Comparison of ENCODE assay signal across 16 cellular contexts in genomic region chr7:50309130-50309478, GRCh38. TPM values are rescaled to one million over a fixed set of nuclear protein-coding genes. Genes with fewer than 3 reads are reported as not detected.
A peak's percentile ranks its signal among the peaks of the same experiment; 100 is the strongest.
DNase-seq lines count a peak whose midpoint lies in the region; ATAC-seq, FAIRE-seq and TF ChIP-seq lines count a peak whose summit lies in the region.
"Had no signal": no experiment of that assay in that cellular context is flagged by ENCODE, and none has a peak within 500 bp of the region (broad histone marks: within the 10 kb centered on the region; RNA-seq: fewer than 3 reads in every experiment).

No MANE protein-coding gene starts in this region.

- H3K27me3 ChIP-seq in CD4-positive, alpha-beta T cell (ENCODE audit: control insufficient read depth, insufficient read depth, low read length), result no peaks in the 10 kb centered on the region

- H3K36me3 Mint-ChIP-seq in CD4-positive, alpha-beta T cell (ENCODE audit: low read depth), result peaks cover 87% of the 10 kb centered on the region
- no peaks in the 10 kb centered on the region for H3K36me3 Mint-ChIP-seq in activated T-helper 17 cell treated with anti-CD3 and anti-CD28 coated beads, Interleukin-2, amount 50 U/mL, for 72 hours (ENCODE audit: low read depth)
- no peaks in the 10 kb centered on the region for H3K36me3 Mint-ChIP-seq in natural killer cell

- H3K4me1 Mint-ChIP-seq in CD4-positive, alpha-beta T cell (ENCODE audit: low read depth), result peaks cover 69% of the 10 kb centered on the region
- H3K4me1 Mint-ChIP-seq in activated T-helper 17 cell treated with anti-CD3 and anti-CD28 coated beads, Interleukin-2, amount 50 U/mL, for 72 hours, result peaks cover 13% of the 10 kb centered on the region
- peaks cover 82 to 84% of the 10 kb centered on the region in 2 donors for H3K4me1 Mint-ChIP-seq in natural killer cell

- no peak overlapping the region for H3K27ac Mint-ChIP-seq in CD4-positive, alpha-beta T cell
- peak overlapping the region; percentile 93 for H3K27ac Mint-ChIP-seq in activated T-helper 17 cell treated with anti-CD3 and anti-CD28 coated beads, Interleukin-2, amount 50 U/mL, for 72 hours
- peak overlapping the region in 1 of 2 donors; percentile 98 for H3K27ac Mint-ChIP-seq in natural killer cell

- H3K9me3 ChIP-seq in CD4-positive, alpha-beta T cell (ENCODE audit: control insufficient read depth, low read length), result no peaks in the 10 kb centered on the region

- POLR2A ChIA-PET in CD4-positive, alpha-beta T cell (lab: Charles Lee), result interaction anchor here (0.7 to 32.3 kb wide), 9 partner anchors 11 to 240 kb away, joined by 3 to 2111 read pairs (median 157); no protein-coding TSS in a partner anchor

- CTCF ChIA-PET in CD4-positive, alpha-beta T cell (lab: Charles Lee), result interaction anchor here (0.9 to 8.4 kb wide), 4 partner anchors 10 to 104 kb away, joined by 3 to 70 read pairs (median 25); no protein-coding TSS in a partner anchor

- H3K27ac ChIP-seq in CD4-positive, alpha-beta T cell (ENCODE audit: low read depth, low read length), result peak overlapping the region; percentile 93
- H3K27ac ChIP-seq: C4-2B, WERI-Rb-1 had no signal

- no peak for TF ChIP-seq CTCF in CD4-positive, alpha-beta T cell (IDR thresholded peaks at IDR 0.05)
- no peak for TF ChIP-seq CTCF in natural killer cell (IDR thresholded peaks at IDR 0.05)

- FAIRE-seq in GM12891 (lab: Jason Lieb, UNC), result no peak
- FAIRE-seq: HepG2 had no signal

- peak overlapping the region; percentile 100 for H3K4me3 Mint-ChIP-seq in CD4-positive, alpha-beta T cell
- peak overlapping the region; percentile 98 for H3K4me3 Mint-ChIP-seq in activated T-helper 17 cell treated with anti-CD3 and anti-CD28 coated beads, Interleukin-2, amount 50 U/mL, for 72 hours
- peak overlapping the region; percentile 99 for H3K4me3 Mint-ChIP-seq in natural killer cell

- ATAC-seq in CD4-positive, alpha-beta T cell (ENCODE audit: poor library complexity), result no peak
- no peak for ATAC-seq in activated T-helper 17 cell treated with anti-CD3 and anti-CD28 coated beads, Interleukin-2, amount 50 U/mL, for 72 hours (replicated peaks)
- ATAC-seq in natural killer cell, result no peak
- ATAC-seq: HepG2, Right ventricle myocardium inferior had no signal

- intact Hi-C loops in CD4-positive, alpha-beta T cell (cut with DNase I, micrococcal nuclease), result no loop called here
- intact Hi-C loops in natural killer cell (cut with micrococcal nuclease), result no loop called here

- no peak for DNase-seq in CD4-positive, alpha-beta T cell
- DNase-seq in GM12891 (ENCODE audit: insufficient read length, low spot score), result no peak
- DNase-seq in natural killer cell, result no peak
- DNase-seq in NCI-H446 (lab: John Stamatoyannopoulos, UW), result no peak
- no peak for DNase-seq in COR-L47 (lab: John Stamatoyannopoulos, UW)
- no peak for DNase-seq in stimulated activated CD4-positive, alpha-beta T cell treated with anti-CD3 and anti-CD28 coated beads, Interleukin-1b, Interleukin-23, amount 100 ng/mL, for 48 hours
- DNase-seq in stimulated activated CD4-positive, alpha-beta T cell treated with anti-CD3 and anti-CD28 coated beads, Interleukin-2, amount 100 ng/mL, for 24 hours, result no peak
- DNase-seq: mesenchymal stem cell; NCI-H187 treated with DMSO at 0.1 percent for 48 hours; NCI-H774; stimulated activated CD4-positive, alpha-beta T cell treated with anti-CD3 and anti-CD28 coated beads, Interleukin-2, amount 100 ng/mL, for 48 hours; WERI-Rb-1 had no signal

- H3K9me3 Mint-ChIP-seq in CD4-positive, alpha-beta T cell, result no peaks in the 10 kb centered on the region
- no peaks in the 10 kb centered on the region for H3K9me3 Mint-ChIP-seq in activated T-helper 17 cell treated with anti-CD3 and anti-CD28 coated beads, Interleukin-2, amount 50 U/mL, for 72 hours
- no peaks in the 10 kb centered on the region for H3K9me3 Mint-ChIP-seq in natural killer cell

- H3K27me3 Mint-ChIP-seq in CD4-positive, alpha-beta T cell, result no peaks in the 10 kb centered on the region
- H3K27me3 Mint-ChIP-seq in activated T-helper 17 cell treated with anti-CD3 and anti-CD28 coated beads, Interleukin-2, amount 50 U/mL, for 72 hours, result no peaks in the 10 kb centered on the region
- no peaks in the 10 kb centered on the region for H3K27me3 Mint-ChIP-seq in natural killer cell (ENCODE audit: low read depth in 2 of 2)

- 0 out of 2 replicates have a peak, but pooled peaks have one; percentile 13 for TF ChIP-seq POLR2A in GM12891 (IDR thresholded peaks at IDR 0.05; ENCODE audit: low read depth, low read length)

TF ChIP-seq in GM12891, 5 proteins besides CTCF, POLR2A, EP300 and RAD21:
- TF ChIP-seq PAX5 (IDR thresholded peaks at IDR 0.05; ENCODE audit: insufficient read depth, low read length, severe bottlenecking), result no peak
- TF ChIP-seq POLR2AphosphoS5 (IDR thresholded peaks at IDR 0.05; ENCODE audit: low read depth, low read length), result no peak
- TF ChIP-seq SPI1 (IDR thresholded peaks at IDR 0.05; ENCODE audit: low read depth, low read length), result no peak
TF ChIP-seq in GM12891: peak in this region for 0.

RNA-seq across cellular contexts. Expression of gene IKZF1, which starts 4.6 kb away (rescaled TPM):
- 100 to 1,000 TPM; 297 to 300 TPM for total RNA-seq in CD4-positive, alpha-beta T cell
- 39.6 TPM for polyA plus RNA-seq in GM12891 (2012; ENCODE audit: low read depth, missing spikeins)
- 100 to 1,000 TPM; 253 to 343 TPM for total RNA-seq in activated T-helper 17 cell treated with anti-CD3 and anti-CD28 coated beads, Interleukin-2, amount 50 U/mL, for 72 hours
- total RNA-seq in natural killer cell, result 100 to 1,000 TPM; 294 to 391 (median 350) TPM
- total RNA-seq: HepG2 had no signal
- polyA plus RNA-seq: HepG2 had no signal
